20 cellular contexts compared by ENCODE assay signal in the genomic region with DNA sequence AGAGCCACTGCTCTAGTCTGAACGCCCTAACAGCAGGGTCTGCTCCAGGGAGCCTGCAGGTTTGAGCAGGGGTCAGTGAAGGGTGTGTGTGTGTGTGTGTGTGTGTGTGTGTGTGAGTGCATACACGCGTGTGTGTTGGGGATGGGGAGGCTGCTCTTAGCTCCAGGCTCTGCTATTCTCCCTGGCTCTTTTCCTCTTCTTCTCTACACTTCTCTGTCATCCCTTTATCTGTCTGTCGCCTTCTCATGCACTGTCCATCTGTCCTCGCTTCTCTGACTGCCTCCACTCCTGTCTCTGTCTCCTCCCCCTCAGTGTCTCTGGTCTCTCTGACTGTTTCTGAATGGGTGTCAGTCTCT. TPM values are rescaled to one million over a fixed set of nuclear protein-coding genes. Genes with fewer than 3 reads are reported as not detected.
DNase-seq lines count a peak whose midpoint lies in the region; ATAC-seq and TF ChIP-seq lines count a peak whose summit lies in the region.
"Had no signal": no experiment of that assay in that cellular context is flagged by ENCODE, and none has a peak within 500 bp of the region (broad histone marks: within the 10 kb centered on the region; RNA-seq: fewer than 3 reads in every experiment).

No MANE protein-coding gene starts in this region.

- no peaks in the 10 kb centered on the region for H3K36me3 Mint-ChIP-seq in activated T-cell treated with anti-CD3 and anti-CD28 coated beads, Interleukin-2, amount 50 U/mL, for 4 hours (ENCODE audit: insufficient read depth)
- H3K36me3 Mint-ChIP-seq in WTC11 (no peaks in the 10 kb centered on the region), MCF 10A (ENCODE audit: insufficient read depth, unreplicated experiment) (no peaks in the 10 kb centered on the region)

- no peak overlapping the region for H3K27ac Mint-ChIP-seq in WTC11
- no peak overlapping the region for H3K27ac Mint-ChIP-seq in MCF 10A (ENCODE audit: low read depth, unreplicated experiment)

- no peak for ATAC-seq in activated T-cell treated with anti-CD3 and anti-CD28 coated beads, Interleukin-2, amount 50 U/mL, for 4 hours
- ATAC-seq in WTC11 (no peak), HG03520 (IDR thresholded peaks at IDR 0.05; ENCODE audit: unreplicated experiment) (no peak)
- ATAC-seq: foreskin keratinocyte had no signal

- POLR2A ChIA-PET in WTC11 (lab: Charles Lee), result no interaction called here
- POLR2A ChIA-PET in MCF 10A (lab: Yijun Ruan, JAX), result interaction anchor here (0.6 to 1.4 kb wide), 2 partner anchors 52 to 96 kb away, joined by 3 to 4 read pairs; no protein-coding TSS in a partner anchor

- CTCF ChIA-PET in WTC11 (lab: Charles Lee), result interaction anchor here (0.7 to 4.8 kb wide), 8 partner anchors 11 to 179 kb away, joined by 3 to 54 read pairs (median 5); no protein-coding TSS in a partner anchor
- CTCF ChIA-PET in MCF 10A (lab: Yijun Ruan, JAX), result interaction anchor here (0.6 to 1.6 kb wide), 3 partner anchors 67 to 1491 kb away, joined by 3 to 4 read pairs (median 3); no protein-coding TSS in a partner anchor

- no peaks in the 10 kb centered on the region for H3K36me3 ChIP-seq in iPS-18a (ENCODE audit: control insufficient read depth, low read depth, low read length)
- no peaks in the 10 kb centered on the region for H3K36me3 ChIP-seq in osteoblast (ENCODE audit: insufficient read depth, low read length)

- H3K4me3 ChIP-seq in iPS-18a (ENCODE audit: low read length) (peak overlapping the region; percentile 64), osteoblast (ENCODE audit: insufficient read depth, low read length) (no peak overlapping the region)
- H3K4me3 ChIP-seq: PC-9 had no signal

- H3K27me3 Mint-ChIP-seq in activated T-cell treated with anti-CD3 and anti-CD28 coated beads, Interleukin-2, amount 50 U/mL, for 4 hours (ENCODE audit: low read depth), result peaks cover 82% of the 10 kb centered on the region
- H3K27me3 Mint-ChIP-seq in WTC11 (ENCODE audit: low read depth), result peaks cover 86% of the 10 kb centered on the region
- peaks cover 83% of the 10 kb centered on the region for H3K27me3 Mint-ChIP-seq in MCF 10A (ENCODE audit: insufficient read depth, unreplicated experiment)

- H3K4me2 ChIP-seq in osteoblast (ENCODE audit: insufficient read depth, low read length), result no peak overlapping the region
- H3K4me2 ChIP-seq: PC-9 had no signal

- H3K79me2 ChIP-seq in osteoblast (ENCODE audit: insufficient read depth, low read length), result no peaks in the 10 kb centered on the region

- H3K4me1 Mint-ChIP-seq in activated T-cell treated with anti-CD3 and anti-CD28 coated beads, Interleukin-2, amount 50 U/mL, for 4 hours (ENCODE audit: low read depth), result peaks cover 10% of the 10 kb centered on the region
- peaks cover 13% of the 10 kb centered on the region for H3K4me1 Mint-ChIP-seq in WTC11
- peaks cover 13% of the 10 kb centered on the region for H3K4me1 Mint-ChIP-seq in MCF 10A (ENCODE audit: insufficient read depth, unreplicated experiment)

- TF ChIP-seq CTCF in WTC11 (IDR thresholded peaks at IDR 0.05), result no peak
- TF ChIP-seq CTCF in osteoblast (IDR thresholded peaks at IDR 0.05; ENCODE audit: extremely low read depth, low read depth, low read length), result no peak
- TF ChIP-seq CTCF in MCF 10A (IDR thresholded peaks at IDR 0.05; ENCODE audit: unreplicated experiment), result no peak

- no peak overlapping the region for H3K9ac ChIP-seq in iPS-18a (ENCODE audit: low read length)

- peaks cover 3% of the 10 kb centered on the region for H3K4me1 ChIP-seq in iPS-18a (ENCODE audit: control insufficient read depth, low read depth, low read length)
- no peaks in the 10 kb centered on the region for H3K4me1 ChIP-seq in osteoblast (ENCODE audit: insufficient read depth, low read length)
- H3K4me1 ChIP-seq: foreskin keratinocyte had no signal

- no peak overlapping the region for H2AFZ ChIP-seq in osteoblast (ENCODE audit: low read length)
- H2AFZ ChIP-seq: PC-9 had no signal

- no peaks in the 10 kb centered on the region for H3K9me3 Mint-ChIP-seq in activated T-cell treated with anti-CD3 and anti-CD28 coated beads, Interleukin-2, amount 50 U/mL, for 4 hours
- H3K9me3 Mint-ChIP-seq in WTC11, result no peaks in the 10 kb centered on the region
- no peaks in the 10 kb centered on the region for H3K9me3 Mint-ChIP-seq in MCF 10A (ENCODE audit: unreplicated experiment)

- H3K4me3 Mint-ChIP-seq in activated T-cell treated with anti-CD3 and anti-CD28 coated beads, Interleukin-2, amount 50 U/mL, for 4 hours, result peak overlapping the region; percentile 19
- H3K4me3 Mint-ChIP-seq in WTC11, result peak overlapping the region; percentile 65
- H3K4me3 Mint-ChIP-seq in MCF 10A (ENCODE audit: unreplicated experiment), result no peak overlapping the region

- no peaks in the 10 kb centered on the region for H3K9me3 ChIP-seq in iPS-18a (ENCODE audit: control insufficient read depth, low read depth, low read length)
- no peaks in the 10 kb centered on the region for H3K9me3 ChIP-seq in osteoblast (ENCODE audit: low read depth, low read length)

- no peaks in the 10 kb centered on the region for H4K20me1 ChIP-seq in osteoblast (ENCODE audit: insufficient read depth, low read length)

- DNase-seq in activated T-cell treated with anti-CD3 and anti-CD28 coated beads, Interleukin-2, amount 50 U/mL, for 4 hours, result no peak
- no peak for DNase-seq in activated T-cell treated with anti-CD3 and anti-CD28 coated beads, Interleukin-2, amount 50 U/mL, for 48 hours
- DNase-seq in WTC11 (ENCODE audit: low spot score) (no peak), osteoblast (ENCODE audit: insufficient read length, low spot score, missing footprints) (peak; percentile 34), NCI-H2196 (lab: John Stamatoyannopoulos, UW; ENCODE audit: unreplicated experiment) (no peak), MCF 10A (ENCODE audit: unreplicated experiment) (no peak)
- DNase-seq: activated CD8-positive, alpha-beta memory T cell treated with anti-CD3 and anti-CD28 coated beads, Interleukin-2, amount 50 U/mL, for 48 hours; central memory CD4-positive, alpha-beta T cell; DMS79; dorsolateral prefrontal cortex; hippocampal formation; midbrain; PC-9; SIG-M5; stimulated activated CD8-positive, alpha-beta memory T cell treated with anti-CD3 and anti-CD28 coated beads, Interleukin-4, amount 100 ng/mL, for 48 hours had no signal

- intact Hi-C loops in MCF 10A (cut with micrococcal nuclease), result no loop called here

- H3K27me3 ChIP-seq in iPS-18a (ENCODE audit: control insufficient read depth, insufficient read depth, low read length) (peaks cover 88% of the 10 kb centered on the region), osteoblast (ENCODE audit: insufficient read depth, low read length) (peaks cover 90% of the 10 kb centered on the region)

- no peak overlapping the region for H3K27ac ChIP-seq in iPS-18a (ENCODE audit: low read length)
- H3K27ac ChIP-seq in osteoblast (ENCODE audit: low read depth, low read length), result no peak overlapping the region
- H3K27ac ChIP-seq: 22Rv1, dorsolateral prefrontal cortex, foreskin keratinocyte, PC-9 had no signal

- BruUV-seq in MCF 10A (replicated peaks; lab: Mats Ljungman, UMichigan), result no TSS peak

TF ChIP-seq in WTC11, 78 proteins besides CTCF, POLR2A, EP300 and RAD21:
- TF ChIP-seq MXD4 (CRISPR knock-in tag; IDR thresholded peaks at IDR 0.05; ENCODE audit: borderline replicate concordance), result no peak
- TF ChIP-seq, protein P1, sequence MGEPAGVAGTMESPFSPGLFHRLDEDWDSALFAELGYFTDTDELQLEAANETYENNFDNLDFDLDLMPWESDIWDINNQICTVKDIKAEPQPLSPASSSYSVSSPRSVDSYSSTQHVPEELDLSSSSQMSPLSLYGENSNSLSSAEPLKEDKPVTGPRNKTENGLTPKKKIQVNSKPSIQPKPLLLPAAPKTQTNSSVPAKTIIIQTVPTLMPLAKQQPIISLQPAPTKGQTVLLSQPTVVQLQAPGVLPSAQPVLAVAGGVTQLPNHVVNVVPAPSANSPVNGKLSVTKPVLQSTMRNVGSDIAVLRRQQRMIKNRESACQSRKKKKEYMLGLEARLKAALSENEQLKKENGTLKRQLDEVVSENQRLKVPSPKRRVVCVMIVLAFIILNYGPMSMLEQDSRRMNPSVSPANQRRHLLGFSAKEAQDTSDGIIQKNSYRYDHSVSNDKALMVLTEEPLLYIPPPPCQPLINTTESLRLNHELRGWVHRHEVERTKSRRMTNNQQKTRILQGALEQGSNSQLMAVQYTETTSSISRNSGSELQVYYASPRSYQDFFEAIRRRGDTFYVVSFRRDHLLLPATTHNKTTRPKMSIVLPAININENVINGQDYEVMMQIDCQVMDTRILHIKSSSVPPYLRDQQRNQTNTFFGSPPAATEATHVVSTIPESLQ (CRISPR knock-in tag; IDR thresholded peaks at IDR 0.05), result no peak
TF ChIP-seq in WTC11: peak in this region for 0.

RNA-seq across cellular contexts. Expression of a gene that starts 3.4 kb away (rescaled TPM):
- not detected for total RNA-seq in activated T-cell treated with anti-CD3 and anti-CD28 coated beads, Interleukin-2, amount 50 U/mL, for 4 hours
- total RNA-seq in WTC11 (2021), result 0.13 to 0.16 TPM (median 0.16 TPM) in 3 replicates
- total RNA-seq in osteoblast, result not detected in 2 replicates
- total RNA-seq in MCF 10A (2022), result not detected in 2 replicates
- total RNA-seq: epithelial cell of proximal tubule, foreskin keratinocyte, PC-9 had no signal
